Comparison of ENCODE assay signal across 18 cellular contexts in the genomic region with DNA sequence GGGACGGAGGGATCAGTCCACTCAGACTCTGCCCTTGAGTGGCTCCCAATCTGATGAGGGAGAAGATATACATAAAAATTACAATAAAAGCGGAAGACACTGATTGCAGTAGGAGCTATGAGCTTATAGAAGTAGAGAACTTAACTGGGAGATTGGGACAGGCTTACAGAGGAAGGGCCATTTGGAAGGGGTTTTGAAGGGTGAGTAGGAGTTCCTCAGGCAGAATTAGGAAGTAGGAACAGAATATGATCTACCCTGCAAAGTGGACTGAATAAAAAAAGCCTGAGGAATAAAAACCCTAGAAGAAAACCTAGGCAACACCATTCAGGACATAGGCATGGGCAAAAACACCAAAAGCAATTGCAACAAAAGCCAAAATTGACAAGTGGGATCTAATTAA.
"Had no signal": no experiment of that assay in that cellular context is flagged by ENCODE, and none has a peak within 500 bp of the region (broad histone marks: within the 10 kb centered on the region; RNA-seq: fewer than 3 reads in every experiment).

No MANE protein-coding gene starts in this region.

- H3K4me1 Mint-ChIP-seq: activated CD4-positive, alpha-beta T cell treated with anti-CD3 and anti-CD28 coated beads for 36 hours; activated CD8-positive, alpha-beta memory T cell treated with anti-CD3 and anti-CD28 coated beads, Interleukin-2, amount 10 ng/mL, durations not matched to agents 7 days and 5 days had no signal

- H3K4me3 Mint-ChIP-seq: activated CD4-positive, alpha-beta T cell treated with anti-CD3 and anti-CD28 coated beads for 36 hours; activated CD8-positive, alpha-beta memory T cell treated with anti-CD3 and anti-CD28 coated beads, Interleukin-2, amount 10 ng/mL, durations not matched to agents 7 days and 5 days; activated CD8-positive, alpha-beta T cell treated with anti-CD3 and anti-CD28 coated beads, Interleukin-2, amount 10 ng/mL, durations not matched to agents 7 days and 5 days; naive B cell had no signal

- H3K9me3 Mint-ChIP-seq: activated naive CD4-positive, alpha-beta T cell treated with anti-CD3 and anti-CD28 coated beads, Interleukin-2, amount 50 U/mL, for 72 hours; naive B cell had no signal

- H3K36me3 Mint-ChIP-seq: activated CD8-positive, alpha-beta memory T cell treated with anti-CD3 and anti-CD28 coated beads, Interleukin-2, amount 10 ng/mL, durations not matched to agents 7 days and 5 days; activated naive CD4-positive, alpha-beta T cell treated with anti-CD3 and anti-CD28 coated beads, Interleukin-2, amount 50 U/mL, for 72 hours; naive B cell had no signal

- H3K27me3 Mint-ChIP-seq: activated CD4-positive, alpha-beta T cell treated with anti-CD3 and anti-CD28 coated beads for 36 hours; naive B cell had no signal

- ATAC-seq: activated CD4-positive, alpha-beta T cell treated with anti-CD3 and anti-CD28 coated beads for 36 hours; activated CD8-positive, alpha-beta memory T cell treated with anti-CD3 and anti-CD28 coated beads, Interleukin-2, amount 10 ng/mL, durations not matched to agents 7 days and 5 days; activated CD8-positive, alpha-beta T cell treated with anti-CD3 and anti-CD28 coated beads, Interleukin-2, amount 10 ng/mL, durations not matched to agents 7 days and 5 days; activated naive CD4-positive, alpha-beta T cell treated with anti-CD3 and anti-CD28 coated beads, Interleukin-2, amount 50 U/mL, for 72 hours; foreskin keratinocyte; heart right ventricle had no signal

- DNase-seq: activated CD4-positive, alpha-beta T cell treated with anti-CD3 and anti-CD28 coated beads for 36 hours; activated CD4-positive, CD25-positive, alpha-beta regulatory T cell; activated CD8-positive, alpha-beta memory T cell treated with anti-CD3 and anti-CD28 coated beads, Interleukin-2, amount 10 ng/mL, durations not matched to agents 7 days and 5 days; activated CD8-positive, alpha-beta T cell treated with anti-CD3 and anti-CD28 coated beads, Interleukin-2, amount 10 ng/mL, durations not matched to agents 7 days and 5 days; activated naive CD4-positive, alpha-beta T cell; activated T-cell treated with anti-CD3 and anti-CD28 coated beads, Interleukin-2, amount 50 U/mL, for 48 hours; dermis blood vessel endothelial cell; effector CD4-positive, alpha-beta T cell; foreskin keratinocyte; heart right ventricle; kidney glomerular epithelial cell; left ventricle myocardium inferior; naive B cell; occipital lobe; stimulated activated CD4-positive, alpha-beta T cell treated with anti-CD3 and anti-CD28 coated beads, Interleukin-15, amount 100 ng/mL, for 24 hours; stimulated activated CD4-positive, alpha-beta T cell treated with anti-CD3 and anti-CD28 coated beads, Interleukin-2, amount 100 ng/mL, for 24 hours; stimulated activated naive CD4-positive, alpha-beta T cell treated with Interleukin-2 at 50 U/mL for 16 hours had no signal

- H3K27ac Mint-ChIP-seq: activated CD4-positive, alpha-beta T cell treated with anti-CD3 and anti-CD28 coated beads for 36 hours; activated CD8-positive, alpha-beta memory T cell treated with anti-CD3 and anti-CD28 coated beads, Interleukin-2, amount 10 ng/mL, durations not matched to agents 7 days and 5 days; activated CD8-positive, alpha-beta T cell treated with anti-CD3 and anti-CD28 coated beads, Interleukin-2, amount 10 ng/mL, durations not matched to agents 7 days and 5 days; activated naive CD4-positive, alpha-beta T cell treated with anti-CD3 and anti-CD28 coated beads, Interleukin-2, amount 50 U/mL, for 72 hours had no signal
